Comparison of ENCODE assay signal across 16 cellular contexts in genomic region chr9:113585555-113585954, GRCh38.
DNase-seq lines count a peak whose midpoint lies in the region; ATAC-seq, FAIRE-seq and TF ChIP-seq lines count a peak whose summit lies in the region.
"Had no signal": no experiment of that assay in that cellular context is flagged by ENCODE, and none has a peak within 500 bp of the region (broad histone marks: within the 10 kb centered on the region; RNA-seq: fewer than 3 reads in every experiment).

No MANE protein-coding gene starts in this region.

- H3K4me1 Mint-ChIP-seq in CD14-positive monocyte = peaks cover 90% of the 10 kb centered on the region
- H3K4me1 Mint-ChIP-seq in CD8-positive, alpha-beta memory T cell = peaks cover 62 to 74% (median 71%) of the 10 kb centered on the region in 3 donors
- peaks cover 23 to 83% (median 71%) of the 10 kb centered on the region in 4 donors for H3K4me1 Mint-ChIP-seq in naive thymus-derived CD8-positive, alpha-beta T cell
- peaks cover 57% of the 10 kb centered on the region for H3K4me1 Mint-ChIP-seq in activated T-helper 2 cell treated with anti-CD3 and anti-CD28 coated beads, Interferon-gamma antibody, Interleukin-2, Interleukin-4, amounts not matched to agents 10 μg/mL and 5 μg/mL and 100 μg/mL, durations not matched to agents 14 hours and 24 hours and 36 hours (ENCODE audit: low read depth)

- TF ChIP-seq CTCF in CD14-positive monocyte (IDR thresholded peaks at IDR 0.05) (no peak), bronchial epithelial cell (IDR thresholded peaks at IDR 0.05; ENCODE audit: insufficient read depth, low read length, severe bottlenecking) (no peak)

- CTCF ChIA-PET in CD8-positive, alpha-beta memory T cell (lab: Charles Lee) = interaction anchor here (6.5 kb wide), 1 partner anchor 139 kb away, joined by 45 read pairs; no protein-coding TSS in a partner anchor

- H3K36me3 ChIP-seq in CD8-positive, alpha-beta memory T cell (ENCODE audit: insufficient read depth, low read length) = peaks cover 9% of the 10 kb centered on the region
- H3K36me3 ChIP-seq in bronchial epithelial cell (ENCODE audit: control insufficient read depth, insufficient read depth, low read length) = peaks cover 30% of the 10 kb centered on the region

- ATAC-seq in naive thymus-derived CD8-positive, alpha-beta T cell = no peak
- ATAC-seq in GM19324 (IDR thresholded peaks at IDR 0.05; ENCODE audit: low FRiP score, unreplicated experiment) = no peak
- no peak for ATAC-seq in GM21717 (IDR thresholded peaks at IDR 0.05; ENCODE audit: unreplicated experiment)
- ATAC-seq: Panc1 had no signal

- H3K4me3 Mint-ChIP-seq in CD14-positive monocyte = peak overlapping the region in 1 of 2 donors; percentile 33
- H3K4me3 Mint-ChIP-seq in CD8-positive, alpha-beta memory T cell = peak overlapping the region in 1 of 7 donors; percentile 19
- H3K4me3 Mint-ChIP-seq in naive thymus-derived CD8-positive, alpha-beta T cell = no peak overlapping the region
- H3K4me3 Mint-ChIP-seq in activated T-helper 2 cell treated with anti-CD3 and anti-CD28 coated beads, Interferon-gamma antibody, Interleukin-2, Interleukin-4, amounts not matched to agents 10 μg/mL and 5 μg/mL and 100 μg/mL, durations not matched to agents 14 hours and 24 hours and 36 hours (ENCODE audit: low read depth) = no peak overlapping the region
- H3K4me3 Mint-ChIP-seq: central memory CD8-positive, alpha-beta T cell had no signal

- H3K4me3 ChIP-seq in CD8-positive, alpha-beta memory T cell (ENCODE audit: low read length) = no peak overlapping the region
- no peak overlapping the region for H3K4me3 ChIP-seq in bronchial epithelial cell (ENCODE audit: low read depth, low read length)

- H3K27me3 ChIP-seq in CD8-positive, alpha-beta memory T cell (ENCODE audit: insufficient read depth, low read length, poor library complexity, severe bottlenecking) = no peaks in the 10 kb centered on the region
- no peaks in the 10 kb centered on the region for H3K27me3 ChIP-seq in bronchial epithelial cell (ENCODE audit: control insufficient read depth, insufficient read depth, low read length)

- peaks cover 29% of the 10 kb centered on the region for H3K4me1 ChIP-seq in CD8-positive, alpha-beta memory T cell (ENCODE audit: insufficient read depth, low read length)

- intact Hi-C loops in CD14-positive monocyte (cut with micrococcal nuclease) = loop anchor here (5.0 to 10.0 kb wide), 3 partner anchors 61 to 141 kb away; no protein-coding TSS in a partner anchor
- intact Hi-C loops in activated T-helper 2 cell treated with anti-CD3 and anti-CD28 coated beads, Interferon-gamma antibody, Interleukin-2, Interleukin-4, amounts not matched to agents 10 μg/mL and 5 μg/mL and 100 μg/mL, durations not matched to agents 14 hours and 24 hours and 36 hours (cut with micrococcal nuclease) = no loop called here

- peak overlapping the region in 5 of 7 donors; percentile 15 to 78 (median 63) for H3K27ac Mint-ChIP-seq in CD14-positive monocyte
- H3K27ac Mint-ChIP-seq in CD8-positive, alpha-beta memory T cell = peak overlapping the region in 6 of 8 donors; percentile 56 to 93 (median 70)
- peak overlapping the region; percentile 47 to 92 (median 70) for H3K27ac Mint-ChIP-seq in naive thymus-derived CD8-positive, alpha-beta T cell
- H3K27ac Mint-ChIP-seq in activated T-helper 2 cell treated with anti-CD3 and anti-CD28 coated beads, Interferon-gamma antibody, Interleukin-2, Interleukin-4, amounts not matched to agents 10 μg/mL and 5 μg/mL and 100 μg/mL, durations not matched to agents 14 hours and 24 hours and 36 hours = no peak overlapping the region

- H3K9me3 ChIP-seq in CD8-positive, alpha-beta memory T cell (ENCODE audit: low read length) = no peaks in the 10 kb centered on the region

- peaks cover 0 to 2% (median 0%) of the 10 kb centered on the region in 3 donors for H3K27me3 Mint-ChIP-seq in CD14-positive monocyte (ENCODE audit: low read depth in 3 of 3)
- H3K27me3 Mint-ChIP-seq in CD8-positive, alpha-beta memory T cell = no peaks in the 10 kb centered on the region
- H3K27me3 Mint-ChIP-seq in naive thymus-derived CD8-positive, alpha-beta T cell = no peaks in the 10 kb centered on the region
- no peaks in the 10 kb centered on the region for H3K27me3 Mint-ChIP-seq in activated T-helper 2 cell treated with anti-CD3 and anti-CD28 coated beads, Interferon-gamma antibody, Interleukin-2, Interleukin-4, amounts not matched to agents 10 μg/mL and 5 μg/mL and 100 μg/mL, durations not matched to agents 14 hours and 24 hours and 36 hours (ENCODE audit: low read depth)
- H3K27me3 Mint-ChIP-seq: central memory CD8-positive, alpha-beta T cell had no signal

- H3K36me3 Mint-ChIP-seq in CD14-positive monocyte = peaks cover 53 to 69% of the 10 kb centered on the region in 2 donors
- peaks cover 0 to 57% (median 9%) of the 10 kb centered on the region in 3 donors for H3K36me3 Mint-ChIP-seq in CD8-positive, alpha-beta memory T cell
- H3K36me3 Mint-ChIP-seq in naive thymus-derived CD8-positive, alpha-beta T cell = peaks cover 0 to 41% (median 4%) of the 10 kb centered on the region in 3 donors
- H3K36me3 Mint-ChIP-seq in activated T-helper 2 cell treated with anti-CD3 and anti-CD28 coated beads, Interferon-gamma antibody, Interleukin-2, Interleukin-4, amounts not matched to agents 10 μg/mL and 5 μg/mL and 100 μg/mL, durations not matched to agents 14 hours and 24 hours and 36 hours (ENCODE audit: low read depth) = peaks cover 60% of the 10 kb centered on the region

- DNase-seq in CD14-positive monocyte (ENCODE audit: low spot score) = no peak
- DNase-seq in CD8-positive, alpha-beta memory T cell = no peak
- peak; percentile 85 for DNase-seq in bronchial epithelial cell (ENCODE audit: low read depth)
- DNase-seq in naive thymus-derived CD8-positive, alpha-beta T cell = no peak
- no peak for DNase-seq in activated T-helper 2 cell treated with anti-CD3 and anti-CD28 coated beads, Interferon-gamma antibody, Interleukin-2, Interleukin-4, amounts not matched to agents 10 μg/mL and 5 μg/mL and 100 μg/mL, durations not matched to agents 14 hours and 24 hours and 36 hours (ENCODE audit: low spot score)
- DNase-seq: activated CD4-positive, alpha-beta T cell treated with anti-CD3 and anti-CD28 coated beads for 4 hours; activated gamma-delta T cell treated with Interleukin-2 at 50 U/mL for 16 hours; DND-41; NCI-H2029 treated with DMSO at 0.1 percent for 48 hours; NCI-H526 treated with DMSO at 0.1 percent for 48 hours had no signal

- no peaks in the 10 kb centered on the region for H3K9me3 Mint-ChIP-seq in CD14-positive monocyte
- no peaks in the 10 kb centered on the region for H3K9me3 Mint-ChIP-seq in CD8-positive, alpha-beta memory T cell
- no peaks in the 10 kb centered on the region for H3K9me3 Mint-ChIP-seq in naive thymus-derived CD8-positive, alpha-beta T cell
- no peaks in the 10 kb centered on the region for H3K9me3 Mint-ChIP-seq in activated T-helper 2 cell treated with anti-CD3 and anti-CD28 coated beads, Interferon-gamma antibody, Interleukin-2, Interleukin-4, amounts not matched to agents 10 μg/mL and 5 μg/mL and 100 μg/mL, durations not matched to agents 14 hours and 24 hours and 36 hours
- H3K9me3 Mint-ChIP-seq: central memory CD8-positive, alpha-beta T cell had no signal

- FAIRE-seq in bronchial epithelial cell (lab: Jason Lieb, UNC) = no peak
- FAIRE-seq: endometrium, kidney had no signal

- no peak overlapping the region for H3K27ac ChIP-seq in CD8-positive, alpha-beta memory T cell (ENCODE audit: low read depth, low read length)

- POLR2A ChIA-PET in CD8-positive, alpha-beta memory T cell (lab: Charles Lee) = no interaction called here
- POLR2A ChIA-PET in naive thymus-derived CD8-positive, alpha-beta T cell (lab: Charles Lee) = no interaction called here
